In genomic region chrX:24055043-24055356, GRCh38 we compare ENCODE assay signal across 9 cellular contexts. TPM values are rescaled to one million over a fixed set of nuclear protein-coding genes. Genes with fewer than 3 reads are reported as not detected.
DNase-seq lines count a peak whose midpoint lies in the region; ATAC-seq and TF ChIP-seq lines count a peak whose summit lies in the region.
"Had no signal": no experiment of that assay in that cellular context is flagged by ENCODE, and none has a peak within 500 bp of the region (broad histone marks: within the 10 kb centered on the region; RNA-seq: fewer than 3 reads in every experiment).

No MANE protein-coding gene starts in this region.

- H3K27me3 ChIP-seq in CD4-positive, alpha-beta memory T cell (ENCODE audit: insufficient read depth, low read length) = no peaks in the 10 kb centered on the region
- H3K27me3 ChIP-seq in H9 (ENCODE audit: insufficient read depth, low read length) (no peaks in the 10 kb centered on the region), kidney epithelial cell (ENCODE audit: control insufficient read depth, insufficient read depth, low read length) (no peaks in the 10 kb centered on the region), upper lobe of left lung (no peaks in the 10 kb centered on the region)

- H3K36me3 Mint-ChIP-seq in CD4-positive, alpha-beta memory T cell = peaks cover 12 to 13% of the 10 kb centered on the region in 2 donors
- H3K36me3 Mint-ChIP-seq in H9 (ENCODE audit: insufficient read depth in 1 of 3, low read depth in 3 of 3) (peaks cover 26 to 30% (median 29%) of the 10 kb centered on the region in 3 experiments), T-cell (peaks cover 4% of the 10 kb centered on the region)

- TF ChIP-seq EP300 in upper lobe of left lung (IDR thresholded peaks at IDR 0.05) = no peak

- intact Hi-C loops in CD4-positive, alpha-beta memory T cell (cut with micrococcal nuclease) = no loop called here

- no peak overlapping the region for H3K4me2 ChIP-seq in H9 (ENCODE audit: insufficient read depth, insufficient read length, low read length)

- H3K9me3 ChIP-seq in CD4-positive, alpha-beta memory T cell (ENCODE audit: control insufficient read depth in 1 of 2, low read length in 2 of 2) = no peaks in the 10 kb centered on the region
- H3K9me3 ChIP-seq in H9 (ENCODE audit: control insufficient read depth, low read depth, low read length) = no peaks in the 10 kb centered on the region
- no peaks in the 10 kb centered on the region for H3K9me3 ChIP-seq in upper lobe of left lung

- H3K9me3 Mint-ChIP-seq in CD4-positive, alpha-beta memory T cell = no peaks in the 10 kb centered on the region
- H3K9me3 Mint-ChIP-seq in H9 (no peaks in the 10 kb centered on the region; a peak in 1 of 5 replicates), T-cell (no peaks in the 10 kb centered on the region)
- H3K9me3 Mint-ChIP-seq: activated naive CD4-positive, alpha-beta T cell treated with anti-CD3 and anti-CD28 coated beads, Interleukin-2, amount 50 U/mL, for 24 hours had no signal

- H4K91ac ChIP-seq in H9 (ENCODE audit: insufficient read length, low read depth, low read length) = peak overlapping the region; percentile 40

- peaks cover 3% of the 10 kb centered on the region for H3K36me3 ChIP-seq in CD4-positive, alpha-beta memory T cell (ENCODE audit: insufficient read depth, low read length)
- H3K36me3 ChIP-seq in kidney epithelial cell (ENCODE audit: control insufficient read depth, insufficient read depth, low read length) (no peaks in the 10 kb centered on the region), upper lobe of left lung (peaks cover 0 to 33% (median 11%) of the 10 kb centered on the region in 4 donors)

- H4K20me1 ChIP-seq in H9 (ENCODE audit: control insufficient read depth, insufficient read depth, insufficient read length) = no peaks in the 10 kb centered on the region

- H3T11ph ChIP-seq in H9 (ENCODE audit: low read length) = no peak overlapping the region

- peak overlapping the region; percentile 96 for H3K14ac ChIP-seq in H9 (ENCODE audit: insufficient read depth, low read length)

- no peak overlapping the region for H3K27ac ChIP-seq in CD4-positive, alpha-beta memory T cell (ENCODE audit: low read depth, low read length)
- H3K27ac ChIP-seq in H9 (ENCODE audit: insufficient read length, low read depth, low read length) (peak overlapping the region; percentile 87), upper lobe of left lung (peak overlapping the region; percentile 90 to 93 (median 91))

- no peak overlapping the region for H2BK120ac ChIP-seq in H9 (ENCODE audit: low read depth, low read length, poor library complexity, severe bottlenecking)

- H2BK20ac ChIP-seq in H9 (ENCODE audit: low read depth, low read length, poor library complexity, severe bottlenecking) = no peak overlapping the region

- DNase-seq in CD4-positive, alpha-beta memory T cell = no peak
- DNase-seq in H9 (no peak), T-cell (no peak), kidney epithelial cell (ENCODE audit: low read depth) (no peak), upper lobe of left lung (no peak), SK-N-DZ (ENCODE audit: low spot score) (no peak)
- DNase-seq in activated CD4-positive, CD25-positive, alpha-beta regulatory T cell treated with anti-CD3 and anti-CD28 coated beads, Interleukin-2, amount 50 U/mL, for 72 hours = no peak

- no peaks in the 10 kb centered on the region for H3K27me3 Mint-ChIP-seq in CD4-positive, alpha-beta memory T cell
- no peaks in the 10 kb centered on the region for H3K27me3 Mint-ChIP-seq in H9 (ENCODE audit: low read depth)
- H3K27me3 Mint-ChIP-seq in T-cell = no peaks in the 10 kb centered on the region
- H3K27me3 Mint-ChIP-seq: activated naive CD4-positive, alpha-beta T cell treated with anti-CD3 and anti-CD28 coated beads, Interleukin-2, amount 50 U/mL, for 24 hours had no signal

- peak overlapping the region; percentile 79 for H4K8ac ChIP-seq in H9 (replicated peaks; ENCODE audit: insufficient read length, low read depth, low read length)

- H3K56ac ChIP-seq in H9 (ENCODE audit: insufficient read length, low read depth, low read length) = peak overlapping the region; percentile 97

- H3K23me2 ChIP-seq in H9 (ENCODE audit: insufficient read length, low read depth, low read length, poor library complexity, severe bottlenecking) = peaks cover 2% of the 10 kb centered on the region

- H3K9ac ChIP-seq in H9 (ENCODE audit: extremely low read depth, insufficient read length, low read length) = no peak overlapping the region

- H3K27ac Mint-ChIP-seq in CD4-positive, alpha-beta memory T cell = peak overlapping the region in 1 of 7 donors; percentile 99
- H3K27ac Mint-ChIP-seq in H9 (no peak overlapping the region; a peak in 2 of 7 replicates), T-cell (peak overlapping the region; percentile 99 to 100)
- H3K27ac Mint-ChIP-seq: activated naive CD4-positive, alpha-beta T cell treated with anti-CD3 and anti-CD28 coated beads, Interleukin-2, amount 50 U/mL, for 24 hours had no signal

- peaks cover 0 to 4% (median 1%) of the 10 kb centered on the region in 4 donors for H3K4me1 Mint-ChIP-seq in CD4-positive, alpha-beta memory T cell
- H3K4me1 Mint-ChIP-seq in H9 = peaks cover 9 to 12% of the 10 kb centered on the region in 2 experiments
- H3K4me1 Mint-ChIP-seq in T-cell = peaks cover 0 to 20% (median 15%) of the 10 kb centered on the region in 3 donors

- no peak for TF ChIP-seq POLR2A in upper lobe of left lung (IDR thresholded peaks at IDR 0.05)

- POLR2A ChIA-PET in CD4-positive, alpha-beta memory T cell (lab: Charles Lee; ENCODE audit: partially characterized antibody) = interaction anchor here (0.8 to 5.0 kb wide), 16 partner anchors 16 to 410 kb away, joined by 3 to 76 read pairs (median 10); partner anchors contain the start of genes ACOT9, APOO, CXorf58 and KLHL15
- POLR2A ChIA-PET in T-cell (lab: Charles Lee) = interaction anchor here (0.6 to 2.6 kb wide), 4 partner anchors 33 to 298 kb away, joined by 3 to 21 read pairs (median 4); partner anchors contain the start of gene SAT1 (in 1 of the 2)

- peak overlapping the region; percentile 97 for H4K5ac ChIP-seq in H9 (ENCODE audit: insufficient read length, low read depth, low read length)

- peak overlapping the region; percentile 76 to 79 for H3K4me3 ChIP-seq in CD4-positive, alpha-beta memory T cell (ENCODE audit: low read length in 2 of 2)
- H3K4me3 ChIP-seq in kidney epithelial cell (ENCODE audit: low read depth, low read length) (peak overlapping the region; percentile 71), upper lobe of left lung (peak overlapping the region in 3 of 4 donors; percentile 75 to 92 (median 75))

- peaks cover 5% of the 10 kb centered on the region for H3K79me1 ChIP-seq in H9 (ENCODE audit: insufficient read depth, low read depth, low read length, poor library complexity, severe bottlenecking)

- peak overlapping the region; percentile 3 for H3K23ac ChIP-seq in H9 (ENCODE audit: insufficient read length, low read depth, low read length)

- no peak overlapping the region for H2AFZ ChIP-seq in H9 (ENCODE audit: low read length)

- CTCF ChIA-PET in CD4-positive, alpha-beta memory T cell (lab: Charles Lee; ENCODE audit: partially characterized antibody) = interaction anchor here (0.6 to 3.4 kb wide), 17 partner anchors 10 to 388 kb away, joined by 3 to 53 read pairs (median 6); partner anchors contain the start of genes APOO, CXorf58, KLHL15 and PRDX4
- CTCF ChIA-PET in T-cell (lab: Charles Lee) = interaction anchor here (0.6 to 2.5 kb wide), 15 partner anchors 27 to 300 kb away, joined by 3 to 41 read pairs (median 5); partner anchors contain the start of genes KLHL15 (in 2 of the 2), APOO (in 1 of the 2), CXorf58 (in 1 of the 2) and SAT1 (in 1 of the 2)

- H3K4ac ChIP-seq in H9 (ENCODE audit: low read depth, low read length) = no peak overlapping the region; the same call in 1 of the 2 replicates

- H3K18ac ChIP-seq in H9 (ENCODE audit: insufficient read length, low read depth, low read length) = peak overlapping the region; percentile 98

- no peak overlapping the region for H2BK15ac ChIP-seq in H9 (ENCODE audit: low read depth, low read length)

- no peak for TF ChIP-seq CTCF in H9 (conservative IDR thresholded peaks at IDR 0.05)
- TF ChIP-seq CTCF in kidney epithelial cell (IDR thresholded peaks at IDR 0.05; ENCODE audit: insufficient read depth, low read length, poor library complexity, severe bottlenecking) = no peak
- TF ChIP-seq CTCF in upper lobe of left lung (IDR thresholded peaks at IDR 0.05) = no peak

- peak overlapping the region; percentile 28 for H2BK12ac ChIP-seq in H9 (ENCODE audit: insufficient read length, low read depth, low read length)

- peaks cover 2% of the 10 kb centered on the region; the same call in 1 of the 2 replicates for H3K79me2 ChIP-seq in H9 (ENCODE audit: insufficient read depth, low read length)

- peak; percentile 1 to 8 (median 2) for ATAC-seq in T-cell (replicated peaks in 1 of 4)
- ATAC-seq in upper lobe of left lung (ENCODE audit: low FRiP score in 2 of 2) = peak; percentile 46 to 81
- no peak for ATAC-seq in HG03469 (IDR thresholded peaks at IDR 0.05; ENCODE audit: unreplicated experiment)

- H2BK5ac ChIP-seq in H9 (ENCODE audit: insufficient read length, low read length) = peak overlapping the region; percentile 90

- H3K4me1 ChIP-seq in CD4-positive, alpha-beta memory T cell (ENCODE audit: insufficient read depth, low read length) = peaks cover 5% of the 10 kb centered on the region
- H3K4me1 ChIP-seq in H9 (ENCODE audit: insufficient read depth, low read length) (no peaks in the 10 kb centered on the region), upper lobe of left lung (peaks cover 0 to 7% (median 4%) of the 10 kb centered on the region in 4 donors)

- no peak overlapping the region for H2AK5ac ChIP-seq in H9 (ENCODE audit: insufficient read length, low read length)

- WGBS in H9 (ENCODE audit: extremely low coverage, insufficient read length, low lambda C conversion rate) = no CpG with 5 or more reads among the region's 14 CpGs
- 8% methylated on average over 14 of the region's 14 CpGs; no CpG with 5 or more reads in 1 of the 2 donors for whole genome bisulfite sequencing in upper lobe of left lung, 2 donors

- H3K4me3 Mint-ChIP-seq in CD4-positive, alpha-beta memory T cell = peak overlapping the region in 3 of 8 donors; percentile 97 to 100 (median 98)
- H3K4me3 Mint-ChIP-seq in H9 (no peak overlapping the region), T-cell (peak overlapping the region in 1 of 3 donors; percentile 96)
- H3K4me3 Mint-ChIP-seq: activated naive CD4-positive, alpha-beta T cell treated with anti-CD3 and anti-CD28 coated beads, Interleukin-2, amount 50 U/mL, for 24 hours had no signal

RNA-seq across cellular contexts. Expression of gene EIF2S3, which starts 0.2 kb away (rescaled TPM):
- 100 to 1,000 TPM; 218 to 221 TPM for total RNA-seq in CD4-positive, alpha-beta memory T cell
- 100 to 1,000 TPM; 117 to 120 TPM for polyA plus RNA-seq in CD4-positive, alpha-beta memory T cell
- 575 and 598 TPM in 2 replicates for total RNA-seq in H9 (2021)
- 100 to 1,000 TPM; 180 to 309 (median 196) TPM for total RNA-seq in T-cell
- 208 and 234 TPM in 2 replicates for total RNA-seq in kidney epithelial cell
- 100 to 1,000 TPM in 3 of 6 donors, 10 to 100 TPM in 3; 65.0 to 161 (median 104) TPM for total RNA-seq in upper lobe of left lung
- 175 and 208 TPM in 2 replicates for polyA plus RNA-seq in SK-N-DZ (2014; cell fraction: cytosol; rRNA removed)
- 176 and 247 TPM in 2 replicates for polyA plus RNA-seq in SK-N-DZ (2014; cell fraction: nucleus; rRNA removed)

RNA-seq across cellular contexts. Expression of gene KLHL15, which starts 28.0 kb away (rescaled TPM):
- total RNA-seq in CD4-positive, alpha-beta memory T cell = 1 to 10 TPM; 7.3 to 7.9 TPM
- 1 to 10 TPM; 1.3 to 1.5 TPM for polyA plus RNA-seq in CD4-positive, alpha-beta memory T cell
- total RNA-seq in H9 (2021) = 18.7 and 19.0 TPM in 2 replicates
- total RNA-seq in T-cell = 10 to 100 TPM in 2 of 5 donors, 1 to 10 TPM in 3; 7.1 to 21.1 (median 8.0) TPM
- 4.4 and 4.6 TPM in 2 replicates for total RNA-seq in kidney epithelial cell
- total RNA-seq in upper lobe of left lung = 10 to 100 TPM in 1 of 6 donors, 1 to 10 TPM in 5; 3.4 to 13.5 (median 5.7) TPM
- polyA plus RNA-seq in SK-N-DZ (2014; cell fraction: cytosol; rRNA removed) = 9.0 TPM in 2 replicates
- polyA plus RNA-seq in SK-N-DZ (2014; cell fraction: nucleus; rRNA removed) = 5.8 and 5.9 TPM in 2 replicates

Comparison
In these comparisons a context has a peak if more than half of its experiments do, and no peak if none do; other contexts are left out.
1. H3K27ac Mint-ChIP-seq: peak in T-cell (2 of 2); none in H9 (0 of 3).
2. Peak in every context shown above with its lines, with median percentiles within 50 percentile points of each other: H3K4me3 ChIP-seq.